In genomic region chr10:38008006-38008405, GRCh38 we compare ENCODE assay signal across 1 cellular context.
TF ChIP-seq lines count a peak whose summit lies in the region.

No MANE protein-coding gene starts in this region.

TF ChIP-seq in GM23338, 12 proteins besides CTCF, POLR2A, EP300 and RAD21:
- no peak for TF ChIP-seq STAT1 (IDR thresholded peaks at IDR 0.05; ENCODE audit: unreplicated experiment)
- TF ChIP-seq NANOG (IDR thresholded peaks at IDR 0.05; ENCODE audit: borderline replicate concordance): no peak
- no peak for TF ChIP-seq CREB1 (CRISPR knock-in tag; IDR thresholded peaks at IDR 0.05; ENCODE audit: low read depth)
- TF ChIP-seq POLR2AphosphoS5 (IDR thresholded peaks at IDR 0.05; ENCODE audit: low read depth): no peak
